8 cellular contexts compared by ENCODE assay signal in the genomic region with DNA sequence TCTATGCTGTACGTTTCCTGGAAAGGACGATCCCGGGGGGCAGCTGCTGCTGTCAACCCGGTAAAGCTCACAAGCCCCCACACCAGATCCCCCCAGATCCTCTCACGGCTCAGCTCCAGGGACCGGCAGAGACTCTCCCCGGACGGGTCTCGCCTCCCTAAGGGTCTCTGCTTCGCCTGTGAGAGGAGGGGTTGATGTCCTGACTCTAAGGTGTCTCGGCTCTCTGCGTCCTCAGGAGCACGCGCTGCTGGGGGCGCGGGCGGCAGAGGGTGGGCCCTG. TPM values are rescaled to one million over a fixed set of nuclear protein-coding genes. Genes with fewer than 3 reads are reported as not detected.
DNase-seq lines count a peak whose midpoint lies in the region; ATAC-seq, FAIRE-seq and TF ChIP-seq lines count a peak whose summit lies in the region.

No MANE protein-coding gene starts in this region.

- H3K56ac ChIP-seq in IMR-90 (ENCODE audit: extremely low read depth, insufficient read depth, low read length) = peak overlapping the region; percentile 43; the same call in 1 of the 2 replicates

- BruUV-seq in IMR-90 (replicated peaks; lab: Mats Ljungman, UMichigan) = no TSS peak

- peak overlapping the region in 1 of 2 experiments; percentile 69; a peak in 1 of 4 replicates for H4K8ac ChIP-seq in IMR-90 (ENCODE audit: low read depth in 2 of 2, low read length in 2 of 2)

- H3K4me1 ChIP-seq in IMR-90 (ENCODE audit: control insufficient read depth, insufficient read depth, low read length) (peaks cover 18% of the 10 kb centered on the region), mucosa of stomach (ENCODE audit: control insufficient read depth, insufficient read depth, low read length) (peaks cover 5% of the 10 kb centered on the region)

- in situ Hi-C loops in IMR-90 (cut with MboI; ENCODE audit: low sequenced_read_pairs) = loop anchor here (5.0 to 10.0 kb wide), 2 partner anchors 94 to 407 kb away; no protein-coding TSS in a partner anchor

- H3K27me3 ChIP-seq in IMR-90 (ENCODE audit: control insufficient read depth, insufficient read depth, low read length) (no peaks in the 10 kb centered on the region), mucosa of stomach (ENCODE audit: control insufficient read depth, insufficient read depth, low read length) (peaks cover 9% of the 10 kb centered on the region)

- H3K9ac ChIP-seq in IMR-90 (ENCODE audit: low read depth, low read length) (peak overlapping the region; percentile 88), mucosa of stomach (ENCODE audit: low read length) (peak overlapping the region; percentile 69)

- 0 out of 3 replicates have a peak overlapping the region, but pooled peaks have one; percentile 21 for H2BK15ac ChIP-seq in IMR-90 (ENCODE audit: low read depth, low read length)

- H3K23ac ChIP-seq in IMR-90 (ENCODE audit: low read depth, low read length) = peak overlapping the region; percentile 96

- ATAC-seq in GM19452 (IDR thresholded peaks at IDR 0.05; ENCODE audit: unreplicated experiment) (peak; percentile 14), IMR-90 (ENCODE audit: low read depth) (no peak; the same call in 1 of the 2 replicates), HG03565 (IDR thresholded peaks at IDR 0.05; ENCODE audit: unreplicated experiment) (no peak), GM21717 (IDR thresholded peaks at IDR 0.05; ENCODE audit: unreplicated experiment) (no peak)

- DNase-seq in IMR-90 (no peak), choroid plexus epithelial cell (ENCODE audit: low read depth) (no peak), GM12892 (ENCODE audit: insufficient read length) (no peak), SHP77 (lab: John Stamatoyannopoulos, UW) (no peak)

- peak overlapping the region; percentile 94 for H3K4ac ChIP-seq in IMR-90 (ENCODE audit: low read depth, low read length)

- intact Hi-C loops in IMR-90 (cut with micrococcal nuclease) = loop anchor here (5.0 kb wide), 1 partner anchor 144 kb away; no protein-coding TSS in a partner anchor

- dilution Hi-C loops in IMR-90 (cut with HindIII; ENCODE audit: low sequenced_read_pairs, unreplicated experiment) = no loop called here

- peak overlapping the region; percentile 47; the same call in 1 of the 2 replicates for H3K18ac ChIP-seq in IMR-90 (ENCODE audit: low read depth, low read length)

- H3K14ac ChIP-seq in IMR-90 (replicated peaks; ENCODE audit: low read depth, low read length) = peak overlapping the region; percentile 95

- H2BK5ac ChIP-seq in IMR-90 (ENCODE audit: low read depth, low read length, poor library complexity, severe bottlenecking) = peak overlapping the region; percentile 27

- peak overlapping the region; percentile 49; the same call in 1 of the 2 replicates for H4K5ac ChIP-seq in IMR-90 (ENCODE audit: low read depth, low read length)

- H4K91ac ChIP-seq in IMR-90 (ENCODE audit: insufficient read depth, low read depth, low read length) = peak overlapping the region; percentile 23; the same call in 1 of the 2 replicates

- no peaks in the 10 kb centered on the region; the same call in 1 of the 2 replicates for H4K20me1 ChIP-seq in IMR-90 (ENCODE audit: insufficient read depth, low read length)

- H3K79me1 ChIP-seq in IMR-90 (ENCODE audit: low read depth in 1 of 2, low read length in 2 of 2) = peaks cover 7 to 42% of the 10 kb centered on the region in 2 experiments; a peak in 3 of 4 replicates

- TF ChIP-seq CTCF in IMR-90 (conservative IDR thresholded peaks at IDR 0.05; ENCODE audit: low read depth, low read length) (no peak), choroid plexus epithelial cell (conservative IDR thresholded peaks at IDR 0.05; ENCODE audit: low read depth, low read length) (no peak)

- H2BK120ac ChIP-seq in IMR-90 (ENCODE audit: low read depth, low read length) = peak overlapping the region; percentile 64

- POLR2A ChIA-PET in IMR-90 (lab: Charles Lee; ENCODE audit: unreplicated experiment) = no interaction called here

- CTCF ChIA-PET in IMR-90 (lab: Yijun Ruan, JAX) = no interaction called here

- H3K9me3 ChIP-seq in IMR-90 (ENCODE audit: control insufficient read depth, insufficient read depth, low read length) = no peaks in the 10 kb centered on the region
- no peaks in the 10 kb centered on the region for H3K9me3 ChIP-seq in mucosa of stomach (ENCODE audit: control insufficient read depth, low read length)

- no peak for TF ChIP-seq RAD21 in IMR-90 (IDR thresholded peaks at IDR 0.05; ENCODE audit: low read length)

- peak overlapping the region; percentile 95 for H2AFZ ChIP-seq in IMR-90 (replicated peaks; ENCODE audit: low read length, poor library complexity)

- TF ChIP-seq POLR2A in IMR-90 (IDR thresholded peaks at IDR 0.05; ENCODE audit: low read depth, low read length) (no peak), GM12892 (IDR thresholded peaks at IDR 0.05; ENCODE audit: low read depth, low read length) (no peak)

- peak overlapping the region; percentile 90 for H3K4me2 ChIP-seq in IMR-90 (ENCODE audit: low read depth, low read length)

- H3K9me1 ChIP-seq in IMR-90 (ENCODE audit: insufficient read depth, low read length) = peaks cover 6% of the 10 kb centered on the region

- no peak for FAIRE-seq in GM12892 (lab: Jason Lieb, UNC)

- peak overlapping the region; percentile 9 for H3K27ac ChIP-seq in IMR-90 (ENCODE audit: insufficient read depth, low read length)

- H3K4me3 ChIP-seq in IMR-90 (ENCODE audit: insufficient read depth, low read depth, low read length) (peak overlapping the region; percentile 79), choroid plexus epithelial cell (ENCODE audit: low read depth, low read length) (peak overlapping the region; percentile 78), mucosa of stomach (ENCODE audit: low read length) (peak overlapping the region; percentile 60)

- H3K36me3 ChIP-seq in IMR-90 (ENCODE audit: control insufficient read depth, insufficient read depth, low read length) (no peaks in the 10 kb centered on the region), mucosa of stomach (ENCODE audit: control insufficient read depth, insufficient read depth, low read length) (no peaks in the 10 kb centered on the region)

- H2AK9ac ChIP-seq in IMR-90 (replicated peaks; ENCODE audit: low read depth, low read length, poor library complexity) = peak overlapping the region; percentile 92

- H2AK5ac ChIP-seq in IMR-90 (ENCODE audit: low read depth, low read length) = peak overlapping the region; percentile 73; the same call in 1 of the 2 replicates

- WGBS in IMR-90 (ENCODE audit: extremely low coverage in 2 of 2, insufficient read length in 1 of 2), 2 experiments = 0% methylated on average over 5 of the region's 17 CpGs; no CpG with 5 or more reads in 1 of the 2 experiments

- no peak overlapping the region for H2BK20ac ChIP-seq in IMR-90 (ENCODE audit: low read depth, low read length)

TF ChIP-seq in IMR-90, 13 proteins besides CTCF, POLR2A, EP300 and RAD21:
- TF ChIP-seq MAZ (IDR thresholded peaks at IDR 0.05; ENCODE audit: borderline replicate concordance, low read depth, low read length) (no peak), NFE2L2 (IDR thresholded peaks at IDR 0.05; ENCODE audit: low read depth, low read length) (no peak), SMC3 (IDR thresholded peaks at IDR 0.05; ENCODE audit: low read depth, low read length) (no peak), MXI1 (IDR thresholded peaks at IDR 0.05; ENCODE audit: borderline replicate concordance, low read depth, low read length) (no peak), MAFK (IDR thresholded peaks at IDR 0.05; ENCODE audit: low read depth, low read length) (no peak), CEBPB (IDR thresholded peaks at IDR 0.05; ENCODE audit: low read depth, low read length) (no peak), RCOR1 (IDR thresholded peaks at IDR 0.05; ENCODE audit: insufficient replicate concordance, low read length) (no peak), CHD1 (IDR thresholded peaks at IDR 0.05; ENCODE audit: low read depth, low read length) (no peak)
- TF ChIP-seq, protein P1, sequence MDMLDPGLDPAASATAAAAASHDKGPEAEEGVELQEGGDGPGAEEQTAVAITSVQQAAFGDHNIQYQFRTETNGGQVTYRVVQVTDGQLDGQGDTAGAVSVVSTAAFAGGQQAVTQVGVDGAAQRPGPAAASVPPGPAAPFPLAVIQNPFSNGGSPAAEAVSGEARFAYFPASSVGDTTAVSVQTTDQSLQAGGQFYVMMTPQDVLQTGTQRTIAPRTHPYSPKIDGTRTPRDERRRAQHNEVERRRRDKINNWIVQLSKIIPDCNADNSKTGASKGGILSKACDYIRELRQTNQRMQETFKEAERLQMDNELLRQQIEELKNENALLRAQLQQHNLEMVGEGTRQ (IDR thresholded peaks at IDR 0.05; ENCODE audit: low read depth, low read length) = no peak

RNA-seq across cellular contexts. Expression of a gene that starts 0.5 kb away (rescaled TPM):
- total RNA-seq in IMR-90 (2012; rRNA removed) = 10.4 and 14.4 TPM in 2 replicates
- 10.2 and 12.4 TPM in 2 replicates for polyA plus RNA-seq in IMR-90 (2012; rRNA removed)
- polyA plus RNA-seq in IMR-90 (2012; cell fraction: cytosol; rRNA removed) = 4.4 and 6.6 TPM in 2 replicates
- polyA plus RNA-seq in IMR-90 (2012; cell fraction: nucleus; rRNA removed; ENCODE audit: low replicate concordance) = 5.0 and 26.6 TPM in 2 replicates
- 27.2 TPM for polyA plus RNA-seq in GM12892 (2012; ENCODE audit: missing spikeins)

RNA-seq across cellular contexts. Expression of a gene that starts 26.5 kb away (rescaled TPM):
- total RNA-seq in IMR-90 (2012; rRNA removed) = 1,085 and 1,283 TPM in 2 replicates
- 515 and 543 TPM in 2 replicates for polyA plus RNA-seq in IMR-90 (2012; rRNA removed)
- 309 and 561 TPM in 2 replicates for polyA plus RNA-seq in IMR-90 (2012; cell fraction: cytosol; rRNA removed)
- polyA plus RNA-seq in IMR-90 (2012; cell fraction: nucleus; rRNA removed; ENCODE audit: low replicate concordance) = 157 and 333 TPM in 2 replicates
- polyA plus RNA-seq in GM12892 (2012; ENCODE audit: missing spikeins) = 415 TPM

RNA-seq across cellular contexts. Expression of a gene that starts 32.6 kb away (rescaled TPM):
- total RNA-seq in IMR-90 (2012; rRNA removed) = 25.3 and 32.2 TPM in 2 replicates
- polyA plus RNA-seq in IMR-90 (2012; rRNA removed) = 33.4 and 55.0 TPM in 2 replicates
- polyA plus RNA-seq in IMR-90 (2012; cell fraction: cytosol; rRNA removed) = 3.9 and 5.2 TPM in 2 replicates
- polyA plus RNA-seq in IMR-90 (2012; cell fraction: nucleus; rRNA removed; ENCODE audit: low replicate concordance) = 0.58 and 6.2 TPM in 2 replicates
- 74.3 TPM for polyA plus RNA-seq in GM12892 (2012; ENCODE audit: missing spikeins)
